8 cellular contexts compared by ENCODE assay signal in genomic region chr7:44637788-44638594, GRCh38. TPM values are rescaled to one million over a fixed set of nuclear protein-coding genes. Genes with fewer than 3 reads are reported as not detected.
DNase-seq lines count a peak whose midpoint lies in the region; ATAC-seq, FAIRE-seq and TF ChIP-seq lines count a peak whose summit lies in the region.

No MANE protein-coding gene starts in this region.

- peaks cover 72% of the 10 kb centered on the region for H3K4me1 Mint-ChIP-seq in stimulated activated memory B cell treated with anti-CD40 and anti-IgM and Interleukin-4, amounts not matched to agents 10 μg/mL and 1 μg/mL and 100 μg/mL, for 72 hours

- H3K4ac ChIP-seq in mesendoderm (ENCODE audit: low read depth, low read length) = no peak overlapping the region

- H3K23ac ChIP-seq in mesendoderm (ENCODE audit: low read length) = no peak overlapping the region

- no peak overlapping the region for H2BK5ac ChIP-seq in mesendoderm (ENCODE audit: low read length)

- no peaks in the 10 kb centered on the region for H3K9me3 ChIP-seq in A549
- H3K9me3 ChIP-seq in K562 (replicated peaks; ENCODE audit: control insufficient read depth, insufficient read depth, low read depth, low read length) = no peaks in the 10 kb centered on the region

- CTCF ChIA-PET in A549 (lab: Yijun Ruan, JAX) = interaction anchor here (1.0 to 1.5 kb wide), 2 partner anchors 10 to 474 kb away, joined by 3 to 4 read pairs; partner anchors contain the start of gene TBRG4
- CTCF ChIA-PET in K562 (lab: Yijun Ruan, JAX; ENCODE audit: low intra/inter-chr PET ratio) = no interaction called here

- H2AFZ ChIP-seq in K562 (ENCODE audit: low read depth, low read length) = 0 out of 2 replicates have a peak overlapping the region, but pooled peaks have one; percentile 7

- no peak overlapping the region for H4K8ac ChIP-seq in mesendoderm (ENCODE audit: low read depth, low read length)

- no peak for TF ChIP-seq EP300 in A549 (IDR thresholded peaks at IDR 0.05)
- TF ChIP-seq EP300 in K562 (IDR thresholded peaks at IDR 0.05; ENCODE audit: low read length) = no peak

- H3K79me2 ChIP-seq in K562 (ENCODE audit: control insufficient read depth, insufficient read depth, low read length) = peaks cover 47% of the 10 kb centered on the region
- no peaks in the 10 kb centered on the region for H3K79me2 ChIP-seq in mesendoderm (ENCODE audit: control insufficient read depth, insufficient read depth, low read length)

- H3K56ac ChIP-seq in mesendoderm (ENCODE audit: low read length) = no peak overlapping the region

- no TSS peak for BruUV-seq in K562 (replicated peaks; lab: Mats Ljungman, UMichigan)

- H3K4me3 ChIP-seq in A549 = no peak overlapping the region
- no peak overlapping the region for H3K4me3 ChIP-seq in K562
- H3K4me3 ChIP-seq in mesendoderm (ENCODE audit: low read length) = no peak overlapping the region

- no peak for FAIRE-seq in A549 (lab: Jason Lieb, UNC)
- peak; percentile 82 for FAIRE-seq in K562 (lab: Jason Lieb, UNC)

- H3K36me3 ChIP-seq in K562 (ENCODE audit: control insufficient read depth, insufficient read depth, low read length) = peaks cover 38% of the 10 kb centered on the region; the same call in 2 of the 3 replicates
- no peaks in the 10 kb centered on the region for H3K36me3 ChIP-seq in mesendoderm (ENCODE audit: control insufficient read depth, insufficient read depth, low read length)

- no peak for TF ChIP-seq POLR2A in A549 (IDR thresholded peaks at IDR 0.05; ENCODE audit: low read length)
- no peak for TF ChIP-seq POLR2A in K562 (conservative IDR thresholded peaks at IDR 0.05)

- WGBS in A549 (ENCODE audit: missing lambda C conversion rate) = 43% methylated on average over 8 of the region's 8 CpGs
- WGBS in K562 (ENCODE audit: insufficient coverage, low coverage, missing lambda C conversion rate) = 31% methylated on average over 8 of the region's 8 CpGs
- WGBS in mesendoderm (ENCODE audit: extremely low coverage, insufficient coverage, low lambda C conversion rate) = no CpG with 5 or more reads among the region's 8 CpGs

- peak overlapping the region; percentile 75 for H3K4me3 Mint-ChIP-seq in stimulated activated memory B cell treated with anti-CD40 and anti-IgM and Interleukin-4, amounts not matched to agents 10 μg/mL and 1 μg/mL and 100 μg/mL, for 72 hours

- peaks cover 11% of the 10 kb centered on the region for H3K9me1 ChIP-seq in K562 (ENCODE audit: control insufficient read depth, insufficient read depth, low read length)

- H3K27ac Mint-ChIP-seq in stimulated activated memory B cell treated with anti-CD40 and anti-IgM and Interleukin-4, amounts not matched to agents 10 μg/mL and 1 μg/mL and 100 μg/mL, for 72 hours = peak overlapping the region; percentile 96

- H4K20me1 ChIP-seq in K562 (replicated peaks; ENCODE audit: control insufficient read depth, insufficient read depth, low read length) = peaks cover 6% of the 10 kb centered on the region; the same call in 1 of the 2 replicates

- TF ChIP-seq CTCF in A549 (IDR thresholded peaks at IDR 0.05) (no peak), K562 (IDR thresholded peaks at IDR 0.05 in 2 of 3, conservative IDR thresholded peaks at IDR 0.05 in 1 of 3; ENCODE audit: insufficient read depth in 2 of 3, low read depth in 1 of 3, low read length in 3 of 3) (no peak)

- H3K27me3 ChIP-seq in K562 (ENCODE audit: control insufficient read depth in 2 of 2, insufficient read depth in 2 of 2, low read length in 2 of 2) (no peaks in the 10 kb centered on the region), mesendoderm (ENCODE audit: insufficient read depth, low read length, poor library complexity) (no peaks in the 10 kb centered on the region)

- no peak overlapping the region for H2BK120ac ChIP-seq in mesendoderm (ENCODE audit: low read depth, low read length)

- no peak overlapping the region for H2BK15ac ChIP-seq in mesendoderm (replicated peaks; ENCODE audit: low read depth)

- peak; percentile 55 to 66; a peak in 4 of 6 replicates for ATAC-seq in A549
- peak; percentile 61 for ATAC-seq in GM19351 (IDR thresholded peaks at IDR 0.05; ENCODE audit: unreplicated experiment)
- peak; percentile 46 for ATAC-seq in HG03442 (IDR thresholded peaks at IDR 0.05; ENCODE audit: unreplicated experiment)
- peak; percentile 33 for ATAC-seq in K562
- peak; percentile 77 for ATAC-seq in stimulated activated memory B cell treated with anti-CD40 and anti-IgM and Interleukin-4, amounts not matched to agents 10 μg/mL and 1 μg/mL and 100 μg/mL, for 72 hours

- no peaks in the 10 kb centered on the region for H3K27me3 Mint-ChIP-seq in stimulated activated memory B cell treated with anti-CD40 and anti-IgM and Interleukin-4, amounts not matched to agents 10 μg/mL and 1 μg/mL and 100 μg/mL, for 72 hours

- intact Hi-C loops in K562 (cut with micrococcal nuclease) = loop anchor here (2.0 to 5.0 kb wide), 2 partner anchors 31 to 51 kb away; partner anchors contain the start of gene OGDH

- H3K9ac ChIP-seq in K562 (ENCODE audit: insufficient read depth in 1 of 2, low read depth in 2 of 2, low read length in 2 of 2) = peak overlapping the region; percentile 29 to 69; a peak in 3 of 4 replicates
- H3K9ac ChIP-seq in mesendoderm (ENCODE audit: low read length) = no peak overlapping the region

- in situ Hi-C loops in K562 (cut with MboI) = no loop called here

- H3K4me1 ChIP-seq in A549 (peaks cover 51% of the 10 kb centered on the region), K562 (replicated peaks in 1 of 2; ENCODE audit: control insufficient read depth in 2 of 2, insufficient read depth in 2 of 2, low read length in 2 of 2) (peaks cover 42 to 55% of the 10 kb centered on the region in 2 experiments), mesendoderm (ENCODE audit: control insufficient read depth, low read depth, low read length) (peaks cover 4% of the 10 kb centered on the region)

- DNase-seq in A549 (ENCODE audit: low read depth in 1 of 2, low spot score in 1 of 2) = peak; percentile 58 to 88
- peak; percentile 58 for DNase-seq in T-helper 9 cell
- DNase-seq in K562 (ENCODE audit: extremely low read depth in 1 of 4, low spot score in 3 of 4) = peak; percentile 39 to 70 (median 48)
- no peak for DNase-seq in mesendoderm
- DNase-seq in middle frontal gyrus (ENCODE audit: extremely low spot score, low spot score) = no peak

- no peaks in the 10 kb centered on the region for H3K9me3 Mint-ChIP-seq in stimulated activated memory B cell treated with anti-CD40 and anti-IgM and Interleukin-4, amounts not matched to agents 10 μg/mL and 1 μg/mL and 100 μg/mL, for 72 hours

- POLR2A ChIA-PET in A549 (lab: Yijun Ruan, JAX) = interaction anchor here (0.6 to 2.4 kb wide), 2 partner anchors 31 to 111 kb away, joined by 3 to 17 read pairs; partner anchors contain the start of gene OGDH
- POLR2A ChIA-PET in K562 (lab: Yijun Ruan, JAX) = interaction anchor here (0.5 to 3.8 kb wide), 6 partner anchors 12 to 34 kb away, joined by 3 to 15 read pairs (median 3); partner anchors contain the start of gene OGDH

- peak overlapping the region; percentile 75 to 89 for H3K27ac ChIP-seq in A549
- H3K27ac ChIP-seq in K562 (ENCODE audit: extremely low read depth, low read depth, low read length) = peak overlapping the region; percentile 84
- H3K27ac ChIP-seq in mesendoderm (ENCODE audit: low read depth, low read length) = peak overlapping the region; percentile 28

- peaks cover 6% of the 10 kb centered on the region for H3K36me3 Mint-ChIP-seq in stimulated activated memory B cell treated with anti-CD40 and anti-IgM and Interleukin-4, amounts not matched to agents 10 μg/mL and 1 μg/mL and 100 μg/mL, for 72 hours

- no peak for TF ChIP-seq RAD21 in A549 (conservative IDR thresholded peaks at IDR 0.05 in 1 of 2, IDR thresholded peaks at IDR 0.05 in 1 of 2)
- no peak for TF ChIP-seq RAD21 in K562 (CRISPR knock-in tag; conservative IDR thresholded peaks at IDR 0.05 in 1 of 2, IDR thresholded peaks at IDR 0.05 in 1 of 2)

- H3K18ac ChIP-seq in mesendoderm (ENCODE audit: low read length) = no peak overlapping the region

- H3K79me1 ChIP-seq in mesendoderm (ENCODE audit: low read length) = peaks cover 5% of the 10 kb centered on the region

- no peak overlapping the region for H2AK5ac ChIP-seq in mesendoderm (ENCODE audit: low read length)

- H4K5ac ChIP-seq in mesendoderm (ENCODE audit: low read length) = no peak overlapping the region

- H3K4me2 ChIP-seq in A549 (peak overlapping the region; percentile 76), K562 (ENCODE audit: insufficient read depth, low read length) (peak overlapping the region; percentile 78; the same call in 1 of the 2 replicates), mesendoderm (ENCODE audit: low read length) (no peak overlapping the region)

RNA-seq across cellular contexts. Expression of gene OGDH, which starts 31.6 kb away (rescaled TPM):
- 32.5 and 37.2 TPM in 2 replicates for polyA plus RNA-seq in A549 (2011; rRNA removed)
- 37.2 and 43.6 TPM in 2 replicates for polyA plus RNA-seq in A549 (2012; cell fraction: cytosol; rRNA removed)
- 85.1 and 94.7 TPM in 2 replicates for polyA plus RNA-seq in A549 (2012; cell fraction: nucleus; rRNA removed)
- 35.8 to 38.8 TPM (median 37.7 TPM) in 3 replicates for polyA plus RNA-seq in A549 (2017; fragmentation: RNase III; extraction: RNeasy Plus Mini Kit Qiagen cat#74134 plus additional on column Dnase treatment)
- 74.2 and 83.3 TPM in 2 replicates for polyA minus RNA-seq in A549 (2011; rRNA and poly(A)+ RNA removed)
- total RNA-seq in K562 (2011; cell fraction: chromatin; rRNA removed; ENCODE audit: low replicate concordance) = 67.1 and 99.5 TPM in 2 replicates
- total RNA-seq in K562 (2011; cell fraction: nucleolus; rRNA removed) = 61.5 and 70.1 TPM in 2 replicates
- 49.3 and 64.3 TPM in 2 replicates for total RNA-seq in K562 (2011; cell fraction: nucleoplasm; rRNA removed)
- total RNA-seq in K562 (2014; rRNA removed) = 38.6 and 50.0 TPM in 2 replicates
- total RNA-seq in K562 (2014; rRNA removed; fragmentation: Illumina TruSeq; extraction: Trizol) = 20.5 and 21.8 TPM in 2 replicates
- total RNA-seq in K562 (2015; rRNA removed; fragmentation: Illumina TruSeq; extraction: Trizol) = 19.4 and 20.2 TPM in 2 replicates
- total RNA-seq in K562 (2021) = 80.3 and 86.6 TPM in 2 replicates
- 23.5 and 44.6 TPM in 2 replicates for polyA plus RNA-seq in K562 (2011; rRNA removed)
- polyA plus RNA-seq in K562 (2011; cell fraction: cytosol; rRNA removed) = 44.3 and 54.2 TPM in 2 replicates
- polyA plus RNA-seq in K562 (2011; cell fraction: nucleus; rRNA removed) = 59.0 and 70.4 TPM in 2 replicates
- polyA plus RNA-seq in K562 (2012) = 55.7 and 67.9 TPM in 2 replicates
- polyA plus RNA-seq in K562 (2014; fragmentation: Illumina TruSeq; extraction: Trizol) = 58.8 and 59.1 TPM in 2 replicates
- 1 to 10 TPM; 3.1 to 6.3 TPM for polyA plus RNA-seq in K562 (2014; fragmentation: Nextera tagmentation; extraction: Ambion mirVana)
- 31.4 and 31.6 TPM in 2 replicates for polyA plus RNA-seq in K562 (2014; rRNA removed)
- polyA minus RNA-seq in K562 (2011; rRNA and poly(A)+ RNA removed) = 66.0 and 68.6 TPM in 2 replicates
- polyA minus RNA-seq in K562 (2011; cell fraction: cytosol; rRNA and poly(A)+ RNA removed) = 52.4 and 53.8 TPM in 2 replicates
- polyA minus RNA-seq in K562 (2011; cell fraction: nucleus; rRNA and poly(A)+ RNA removed) = 25.8 and 36.1 TPM in 2 replicates
- 40.8 TPM for polyA plus RNA-seq in mesendoderm (2013, experiment 1 of 2)
- polyA plus RNA-seq in mesendoderm (2013, experiment 2 of 2) = 40.9 TPM

RNA-seq across cellular contexts. Expression of gene TMED4, which starts 56.0 kb away (rescaled TPM):
- polyA plus RNA-seq in A549 (2011; rRNA removed) = 68.3 and 79.2 TPM in 2 replicates
- polyA plus RNA-seq in A549 (2012; cell fraction: cytosol; rRNA removed) = 53.0 and 70.7 TPM in 2 replicates
- 98.9 and 134 TPM in 2 replicates for polyA plus RNA-seq in A549 (2012; cell fraction: nucleus; rRNA removed)
- 53.9 to 55.9 TPM (median 55.1 TPM) in 3 replicates for polyA plus RNA-seq in A549 (2017; fragmentation: RNase III; extraction: RNeasy Plus Mini Kit Qiagen cat#74134 plus additional on column Dnase treatment)
- 58.8 and 75.2 TPM in 2 replicates for polyA minus RNA-seq in A549 (2011; rRNA and poly(A)+ RNA removed)
- total RNA-seq in K562 (2011; cell fraction: chromatin; rRNA removed; ENCODE audit: low replicate concordance) = 87.6 and 130 TPM in 2 replicates
- 122 and 140 TPM in 2 replicates for total RNA-seq in K562 (2011; cell fraction: nucleolus; rRNA removed)
- 150 and 206 TPM in 2 replicates for total RNA-seq in K562 (2011; cell fraction: nucleoplasm; rRNA removed)
- total RNA-seq in K562 (2014; rRNA removed) = 40.0 and 53.8 TPM in 2 replicates
- 40.6 and 42.1 TPM in 2 replicates for total RNA-seq in K562 (2014; rRNA removed; fragmentation: Illumina TruSeq; extraction: Trizol)
- total RNA-seq in K562 (2015; rRNA removed; fragmentation: Illumina TruSeq; extraction: Trizol) = 43.8 and 44.3 TPM in 2 replicates
- 44.5 and 44.6 TPM in 2 replicates for total RNA-seq in K562 (2021)
- 64.0 and 75.5 TPM in 2 replicates for polyA plus RNA-seq in K562 (2011; rRNA removed)
- 83.9 and 104 TPM in 2 replicates for polyA plus RNA-seq in K562 (2011; cell fraction: cytosol; rRNA removed)
- polyA plus RNA-seq in K562 (2011; cell fraction: nucleus; rRNA removed) = 84.1 and 90.2 TPM in 2 replicates
- polyA plus RNA-seq in K562 (2012) = 39.4 and 67.4 TPM in 2 replicates
- polyA plus RNA-seq in K562 (2014; fragmentation: Illumina TruSeq; extraction: Trizol) = 40.5 and 44.2 TPM in 2 replicates
- 10 to 100 TPM; 20.3 to 23.1 TPM for polyA plus RNA-seq in K562 (2014; fragmentation: Nextera tagmentation; extraction: Ambion mirVana)
- 55.3 and 56.4 TPM in 2 replicates for polyA plus RNA-seq in K562 (2014; rRNA removed)
- 49.9 and 50.1 TPM in 2 replicates for polyA minus RNA-seq in K562 (2011; rRNA and poly(A)+ RNA removed)
- polyA minus RNA-seq in K562 (2011; cell fraction: cytosol; rRNA and poly(A)+ RNA removed) = 32.8 and 44.1 TPM in 2 replicates
- 32.0 and 44.2 TPM in 2 replicates for polyA minus RNA-seq in K562 (2011; cell fraction: nucleus; rRNA and poly(A)+ RNA removed)
- polyA plus RNA-seq in mesendoderm (2013, experiment 1 of 2) = 24.1 TPM
- 24.4 TPM for polyA plus RNA-seq in mesendoderm (2013, experiment 2 of 2)

Comparison
In these comparisons a context has a peak if more than half of its experiments do, and no peak if none do; other contexts are left out.
1. DNase-seq: peak in A549 (2 of 2), T-helper 9 cell (single experiment) and K562 (4 of 4); none in mesendoderm (single experiment) and middle frontal gyrus (single experiment).
2. H3K27ac ChIP-seq: peak in every context shown above with its lines; median percentile 84 in K562; 82 in A549; 28 in mesendoderm.
3. Of the 35 proteins assayed by ChIP-seq in both K562 and A549: peak only in K562: none; only in A549: none; in both: CEBPB; in neither: 33; mixed calls (peak in some experiments, not most) for 1.
4. Peak in every context shown above with its lines, with median percentiles within 50 percentile points of each other: ATAC-seq.